ENCODE assay signal across 37 cellular contexts in the genomic region with DNA sequence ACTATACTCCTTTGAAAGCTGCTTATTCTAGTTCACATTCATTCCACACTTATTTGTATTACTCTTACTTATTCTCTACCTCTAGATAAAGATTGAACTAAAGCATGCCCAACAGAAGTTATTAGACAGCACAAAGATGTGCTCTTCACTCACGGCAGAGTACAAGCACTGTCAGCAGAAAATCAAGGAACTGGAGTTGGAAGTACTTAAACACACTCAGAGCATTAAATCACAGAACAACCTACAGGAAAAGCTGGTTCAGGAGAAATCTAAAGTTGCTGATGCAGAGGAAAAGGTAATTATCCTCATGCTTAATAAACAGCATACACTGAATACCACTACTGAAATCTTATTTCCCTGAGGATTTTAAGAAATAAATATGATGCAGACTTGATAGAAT.
"Had no signal": no experiment of that assay in that cellular context is flagged by ENCODE, and none has a peak within 500 bp of the region (broad histone marks: within the 10 kb centered on the region; RNA-seq: fewer than 3 reads in every experiment).

No MANE protein-coding gene starts in this region.

- H3K27me3 Mint-ChIP-seq: activated B cell treated with CpG ODN at 0.5 μM for 24 hours; activated CD8-positive, alpha-beta T cell treated with anti-CD3 and anti-CD28 coated beads for 36 hours; activated naive CD4-positive, alpha-beta T cell treated with anti-CD3 and anti-CD28 coated beads, Interleukin-2, amount 50 U/mL, for 24 hours; activated naive CD8-positive, alpha-beta T cell treated with anti-CD3 and anti-CD28 coated beads for 36 hours; activated naive CD8-positive, alpha-beta T cell treated with anti-CD3 and anti-CD28 coated beads, Interleukin-2, amount 50 U/mL, for 24 hours; activated T-helper 17 cell treated with anti-CD3 and anti-CD28 coated beads, Interleukin-2, amount 50 U/mL, for 72 hours; brain; dendritic cell treated with granulocyte-macrophage colony-stimulating factor and Interleukin-4, amounts not matched to agents 40 ng/mL and 50 ng/mL, for 4 days; T-cell had no signal

- H3K4me1 Mint-ChIP-seq: activated B cell treated with CpG ODN at 0.5 μM for 24 hours; activated naive CD4-positive, alpha-beta T cell treated with anti-CD3 and anti-CD28 coated beads, Interleukin-2, amount 50 U/mL, for 24 hours; activated naive CD8-positive, alpha-beta T cell treated with anti-CD3 and anti-CD28 coated beads for 36 hours; activated naive CD8-positive, alpha-beta T cell treated with anti-CD3 and anti-CD28 coated beads, Interleukin-2, amount 50 U/mL, for 24 hours; activated T-helper 17 cell treated with anti-CD3 and anti-CD28 coated beads, Interleukin-2, amount 50 U/mL, for 72 hours; brain; endodermal cell; T-cell had no signal

- H3K9me3 Mint-ChIP-seq: activated B cell treated with CpG ODN at 0.5 μM for 24 hours; activated CD8-positive, alpha-beta T cell treated with anti-CD3 and anti-CD28 coated beads for 36 hours; activated naive CD4-positive, alpha-beta T cell treated with anti-CD3 and anti-CD28 coated beads, Interleukin-2, amount 50 U/mL, for 24 hours; activated naive CD8-positive, alpha-beta T cell treated with anti-CD3 and anti-CD28 coated beads for 36 hours; activated naive CD8-positive, alpha-beta T cell treated with anti-CD3 and anti-CD28 coated beads, Interleukin-2, amount 50 U/mL, for 24 hours; activated T-cell treated with anti-CD3 and anti-CD28 coated beads, Interleukin-2, amount 50 U/mL, for 4 hours; activated T-helper 17 cell treated with anti-CD3 and anti-CD28 coated beads, Interleukin-2, amount 50 U/mL, for 72 hours; brain; dendritic cell treated with granulocyte-macrophage colony-stimulating factor and Interleukin-4, amounts not matched to agents 40 ng/mL and 50 ng/mL, for 4 days; endodermal cell; T-cell; T-helper 1 cell treated with Interleukin-12 subunit alpha and Interleukin-12 subunit beta and Interleukin-4 antibody, amounts not matched to agents 30 μg/mL and 1 μg/mL, for 36 hours; T-helper 2 cell treated with Interferon-gamma antibody and Interleukin-4, amounts not matched to agents 5 μg/mL and 100 μg/mL, for 36 hours had no signal

- H3K4me3 Mint-ChIP-seq: activated B cell treated with CpG ODN at 0.5 μM for 24 hours; activated CD8-positive, alpha-beta T cell treated with anti-CD3 and anti-CD28 coated beads for 36 hours; activated naive CD4-positive, alpha-beta T cell treated with anti-CD3 and anti-CD28 coated beads, Interleukin-2, amount 50 U/mL, for 24 hours; activated naive CD8-positive, alpha-beta T cell treated with anti-CD3 and anti-CD28 coated beads for 36 hours; activated naive CD8-positive, alpha-beta T cell treated with anti-CD3 and anti-CD28 coated beads, Interleukin-2, amount 50 U/mL, for 24 hours; activated T-cell treated with anti-CD3 and anti-CD28 coated beads, Interleukin-2, amount 50 U/mL, for 4 hours; activated T-helper 17 cell treated with anti-CD3 and anti-CD28 coated beads, Interleukin-2, amount 50 U/mL, for 72 hours; brain; dendritic cell treated with granulocyte-macrophage colony-stimulating factor and Interleukin-4, amounts not matched to agents 40 ng/mL and 50 ng/mL, for 4 days; endodermal cell; T-cell; T-helper 1 cell treated with Interleukin-12 subunit alpha and Interleukin-12 subunit beta and Interleukin-4 antibody, amounts not matched to agents 30 μg/mL and 1 μg/mL, for 36 hours; T-helper 2 cell treated with Interferon-gamma antibody and Interleukin-4, amounts not matched to agents 5 μg/mL and 100 μg/mL, for 36 hours had no signal

- ATAC-seq: activated CD4-positive, CD25-positive, alpha-beta regulatory T cell treated with anti-CD3 and anti-CD28 coated beads, Interleukin-2, amount 50 U/mL, for 24 hours; activated CD8-positive, alpha-beta T cell treated with anti-CD3 and anti-CD28 coated beads for 36 hours; activated naive CD8-positive, alpha-beta T cell treated with anti-CD3 and anti-CD28 coated beads, Interleukin-2, amount 50 U/mL, for 24 hours; activated T-cell treated with anti-CD3 and anti-CD28 coated beads, Interleukin-2, amount 50 U/mL, for 4 hours; activated T-helper 17 cell treated with anti-CD3 and anti-CD28 coated beads, Interleukin-2, amount 50 U/mL, for 72 hours; gastroesophageal sphincter; heart right ventricle; T-cell had no signal

- H3K36me3 ChIP-seq: adrenal gland, breast epithelium, cardiac muscle cell, esophagus squamous epithelium, heart right ventricle, WERI-Rb-1 had no signal

- DNase-seq: activated B cell treated with CpG ODN at 0.5 μM for 24 hours; activated CD4-positive, alpha-beta T cell treated with anti-CD3 and anti-CD28 coated beads for 48 hours; activated CD4-positive, alpha-beta T cell treated with anti-CD3 and anti-CD28 coated beads, Interleukin-2, amount 50 U/mL, for 1 hour; activated CD4-positive, alpha-beta T cell treated with anti-CD3 and anti-CD28 coated beads, Interleukin-2, amount 50 U/mL, for 48 hours; activated CD8-positive, alpha-beta memory T cell treated with anti-CD3 and anti-CD28 coated beads for 24 hours; activated CD8-positive, alpha-beta T cell treated with anti-CD3 and anti-CD28 coated beads for 36 hours; activated effector memory CD4-positive, alpha-beta T cell treated with Interleukin-2 at 50 U/mL for 16 hours; activated gamma-delta T cell treated with Interleukin-2 at 50 U/mL for 16 hours; activated naive CD4-positive, alpha-beta T cell treated with Interleukin-2 at 50 U/mL for 16 hours; activated naive CD8-positive, alpha-beta T cell treated with anti-CD3 and anti-CD28 coated beads for 36 hours; activated naive CD8-positive, alpha-beta T cell treated with anti-CD3 and anti-CD28 coated beads, Interleukin-2, amount 50 U/mL, for 24 hours; activated T-cell treated with anti-CD3 and anti-CD28 coated beads, Interleukin-2, amount 50 U/mL, for 4 hours; adrenal gland; amygdala; central memory CD4-positive, alpha-beta T cell; cerebellar nuclear complex; dorsolateral prefrontal cortex; effector memory CD4-positive, alpha-beta T cell; endodermal cell; esophagus squamous epithelium; foreskin melanocyte; heart right ventricle; T-cell; T1000; WERI-Rb-1 had no signal

- H3K4me3 ChIP-seq: adrenal gland, ascending aorta, breast epithelium, cardiac muscle cell, coronary artery, dorsolateral prefrontal cortex, esophagus squamous epithelium, gastroesophageal sphincter, heart right ventricle had no signal

- H3K27ac Mint-ChIP-seq: activated B cell treated with CpG ODN at 0.5 μM for 24 hours; activated CD8-positive, alpha-beta T cell treated with anti-CD3 and anti-CD28 coated beads for 36 hours; activated naive CD4-positive, alpha-beta T cell treated with anti-CD3 and anti-CD28 coated beads, Interleukin-2, amount 50 U/mL, for 24 hours; activated naive CD8-positive, alpha-beta T cell treated with anti-CD3 and anti-CD28 coated beads for 36 hours; activated naive CD8-positive, alpha-beta T cell treated with anti-CD3 and anti-CD28 coated beads, Interleukin-2, amount 50 U/mL, for 24 hours; activated T-helper 17 cell treated with anti-CD3 and anti-CD28 coated beads, Interleukin-2, amount 50 U/mL, for 72 hours; brain; dendritic cell treated with granulocyte-macrophage colony-stimulating factor and Interleukin-4, amounts not matched to agents 40 ng/mL and 50 ng/mL, for 4 days; endodermal cell; T-cell; T-helper 1 cell treated with Interleukin-12 subunit alpha and Interleukin-12 subunit beta and Interleukin-4 antibody, amounts not matched to agents 30 μg/mL and 1 μg/mL, for 36 hours; T-helper 2 cell treated with Interferon-gamma antibody and Interleukin-4, amounts not matched to agents 5 μg/mL and 100 μg/mL, for 36 hours had no signal

- H3K9me3 ChIP-seq: adrenal gland, ascending aorta, breast epithelium, esophagus squamous epithelium, gastroesophageal sphincter, heart right ventricle had no signal

- H3K4me1 ChIP-seq: adrenal gland, ascending aorta, breast epithelium, esophagus squamous epithelium, gastroesophageal sphincter, heart right ventricle had no signal

- H3K36me3 Mint-ChIP-seq: activated naive CD4-positive, alpha-beta T cell treated with anti-CD3 and anti-CD28 coated beads, Interleukin-2, amount 50 U/mL, for 24 hours; activated naive CD8-positive, alpha-beta T cell treated with anti-CD3 and anti-CD28 coated beads for 36 hours; brain; T-cell had no signal

- H3K27ac ChIP-seq: adrenal gland, ascending aorta, breast epithelium, cardiac muscle cell, coronary artery, dorsolateral prefrontal cortex, esophagus squamous epithelium, gastroesophageal sphincter, heart right ventricle, WERI-Rb-1 had no signal

- H3K27me3 ChIP-seq: adrenal gland, ascending aorta, breast epithelium, cardiac muscle cell, dorsolateral prefrontal cortex, esophagus squamous epithelium, gastroesophageal sphincter, heart right ventricle had no signal
